15 cellular contexts compared by ENCODE assay signal in the genomic region with DNA sequence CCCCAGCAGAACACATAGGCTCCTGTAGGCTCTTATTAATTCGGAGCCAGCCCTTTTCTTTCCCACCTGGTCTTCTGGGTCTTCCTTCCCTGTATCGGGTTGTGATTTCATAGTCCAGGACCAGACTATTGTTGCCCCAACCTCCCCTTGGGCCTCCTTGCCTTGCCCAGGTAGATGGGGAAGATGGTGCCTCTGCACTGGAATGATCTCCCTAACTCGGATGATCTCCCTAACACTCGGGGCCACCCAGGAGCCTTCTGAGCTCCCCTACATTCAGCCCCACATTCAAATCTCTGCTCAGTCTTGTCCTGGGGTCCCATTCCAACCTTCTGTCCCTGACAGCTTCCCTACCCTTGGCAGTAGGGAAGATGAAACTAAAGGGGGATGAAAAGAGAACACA. TPM values are rescaled to one million over a fixed set of nuclear protein-coding genes. Genes with fewer than 3 reads are reported as not detected.
A peak's percentile ranks its signal among the peaks of the same experiment; 100 is the strongest.
DNase-seq lines count a peak whose midpoint lies in the region; ATAC-seq and TF ChIP-seq lines count a peak whose summit lies in the region.
"Had no signal": no experiment of that assay in that cellular context is flagged by ENCODE, and none has a peak within 500 bp of the region (broad histone marks: within the 10 kb centered on the region; RNA-seq: fewer than 3 reads in every experiment).

No MANE protein-coding gene starts in this region.

- TF ChIP-seq CTCF in Peyer's patch (IDR thresholded peaks at IDR 0.05) (no peak), sigmoid colon (IDR thresholded peaks at IDR 0.05) (no peak), progenitor cell of endocrine pancreas (IDR thresholded peaks at IDR 0.05; ENCODE audit: unreplicated experiment) (no peak), BE2C (IDR thresholded peaks at IDR 0.05; ENCODE audit: low read depth, low read length) (no peak)

- H3K4me3 ChIP-seq in Peyer's patch (no peak overlapping the region), sigmoid colon (no peak overlapping the region), BE2C (ENCODE audit: low read depth, low read length) (no peak overlapping the region)
- H3K4me3 ChIP-seq: right lobe of liver, thoracic aorta had no signal

- H3K36me3 Mint-ChIP-seq in T-helper 2 cell treated with Interferon-gamma antibody and Interleukin-4, amounts not matched to agents 5 μg/mL and 100 μg/mL, for 36 hours (ENCODE audit: low read depth): peaks cover 26% of the 10 kb centered on the region
- peaks cover 65% of the 10 kb centered on the region for H3K36me3 Mint-ChIP-seq in effector memory CD8-positive, alpha-beta T cell (ENCODE audit: insufficient read depth)
- H3K36me3 Mint-ChIP-seq in progenitor cell of endocrine pancreas (ENCODE audit: insufficient read depth): no peaks in the 10 kb centered on the region

- no peak for ATAC-seq in effector memory CD8-positive, alpha-beta T cell (replicated peaks)
- ATAC-seq: right lobe of liver had no signal

- no peak for TF ChIP-seq POLR2A in Peyer's patch (IDR thresholded peaks at IDR 0.05)
- no peak for TF ChIP-seq POLR2A in sigmoid colon (IDR thresholded peaks at IDR 0.05)

- H3K9me3 Mint-ChIP-seq in T-helper 2 cell treated with Interferon-gamma antibody and Interleukin-4, amounts not matched to agents 5 μg/mL and 100 μg/mL, for 36 hours: no peaks in the 10 kb centered on the region
- no peaks in the 10 kb centered on the region for H3K9me3 Mint-ChIP-seq in effector memory CD8-positive, alpha-beta T cell
- no peaks in the 10 kb centered on the region for H3K9me3 Mint-ChIP-seq in progenitor cell of endocrine pancreas (ENCODE audit: low read depth)

- TF ChIP-seq EP300 in sigmoid colon (IDR thresholded peaks at IDR 0.05): no peak

- H3K27ac ChIP-seq in Peyer's patch (peak overlapping the region in 1 of 4 donors; percentile 100), sigmoid colon (peak overlapping the region; percentile 93 to 100 (median 98))
- H3K27ac ChIP-seq: right lobe of liver had no signal

- peak overlapping the region; percentile 88 for H3K4me3 Mint-ChIP-seq in T-helper 2 cell treated with Interferon-gamma antibody and Interleukin-4, amounts not matched to agents 5 μg/mL and 100 μg/mL, for 36 hours
- H3K4me3 Mint-ChIP-seq in effector memory CD8-positive, alpha-beta T cell: peak overlapping the region; percentile 87 to 92
- no peak overlapping the region for H3K4me3 Mint-ChIP-seq in progenitor cell of endocrine pancreas (ENCODE audit: low read depth)

- no peaks in the 10 kb centered on the region for H3K27me3 ChIP-seq in Peyer's patch
- no peaks in the 10 kb centered on the region for H3K27me3 ChIP-seq in sigmoid colon
- no peaks in the 10 kb centered on the region for H3K27me3 ChIP-seq in BE2C
- H3K27me3 ChIP-seq: right lobe of liver had no signal

- H3K27ac Mint-ChIP-seq in T-helper 2 cell treated with Interferon-gamma antibody and Interleukin-4, amounts not matched to agents 5 μg/mL and 100 μg/mL, for 36 hours: peak overlapping the region; percentile 97
- peak overlapping the region; percentile 91 to 94 for H3K27ac Mint-ChIP-seq in effector memory CD8-positive, alpha-beta T cell
- H3K27ac Mint-ChIP-seq in progenitor cell of endocrine pancreas: no peak overlapping the region

- H3K4me1 Mint-ChIP-seq in T-helper 2 cell treated with Interferon-gamma antibody and Interleukin-4, amounts not matched to agents 5 μg/mL and 100 μg/mL, for 36 hours (ENCODE audit: low read depth): peaks cover 50% of the 10 kb centered on the region
- H3K4me1 Mint-ChIP-seq in effector memory CD8-positive, alpha-beta T cell (ENCODE audit: low read depth in 2 of 2): peaks cover 42 to 60% of the 10 kb centered on the region in 2 donors
- H3K4me1 Mint-ChIP-seq in progenitor cell of endocrine pancreas (ENCODE audit: low read depth): peaks cover 9% of the 10 kb centered on the region

- H3K27me3 Mint-ChIP-seq in T-helper 2 cell treated with Interferon-gamma antibody and Interleukin-4, amounts not matched to agents 5 μg/mL and 100 μg/mL, for 36 hours (ENCODE audit: low read depth): no peaks in the 10 kb centered on the region
- no peaks in the 10 kb centered on the region for H3K27me3 Mint-ChIP-seq in effector memory CD8-positive, alpha-beta T cell
- peaks cover 50% of the 10 kb centered on the region for H3K27me3 Mint-ChIP-seq in progenitor cell of endocrine pancreas

- WGBS in sigmoid colon, 2 donors: 96 to 97% methylated on average over 4 of the region's 4 CpGs

- H3K9me3 ChIP-seq in Peyer's patch (no peaks in the 10 kb centered on the region), sigmoid colon (no peaks in the 10 kb centered on the region), BE2C (no peaks in the 10 kb centered on the region)
- H3K9me3 ChIP-seq: right lobe of liver, thoracic aorta had no signal

- H3K4me1 ChIP-seq in Peyer's patch (peaks cover 15 to 61% (median 30%) of the 10 kb centered on the region in 4 donors), sigmoid colon (peaks cover 0 to 67% (median 58%) of the 10 kb centered on the region in 4 donors), BE2C (peaks cover 4% of the 10 kb centered on the region)

- DNase-seq in T-helper 2 cell treated with Interferon-gamma antibody and Interleukin-4, amounts not matched to agents 5 μg/mL and 100 μg/mL, for 36 hours (ENCODE audit: low spot score): peak; percentile 4
- DNase-seq in T-helper 2 cell (no peak), Peyer's patch (peak in 2 of 3 donors; percentile 14 to 22), sigmoid colon (peak; percentile 48), progenitor cell of endocrine pancreas (ENCODE audit: low spot score, unreplicated experiment) (no peak), BE2C (no peak), occipital lobe (lab: John Stamatoyannopoulos, UW) (no peak)
- DNase-seq in effector memory CD8-positive, alpha-beta T cell: no peak
- DNase-seq: 8988T, dermis blood vessel endothelial cell, NCI-H1105 treated with DMSO at 0.1 percent for 48 hours, NCI-H69, right lobe of liver, Right ventricle myocardium superior had no signal

- intact Hi-C loops in sigmoid colon (cut with DNase I): loop anchor here (5.0 to 10.0 kb wide), 3 partner anchors 198 to 266 kb away; a partner anchor contains a TSS

- peaks cover 0 to 5% (median 0%) of the 10 kb centered on the region in 3 donors for H3K36me3 ChIP-seq in Peyer's patch
- H3K36me3 ChIP-seq in sigmoid colon: peaks cover 0 to 5% (median 0%) of the 10 kb centered on the region in 4 donors
- no peaks in the 10 kb centered on the region for H3K36me3 ChIP-seq in BE2C
- H3K36me3 ChIP-seq: thoracic aorta had no signal

RNA-seq across cellular contexts. Expression of a gene that starts 2.7 kb away (rescaled TPM):
- 100 to 1,000 TPM in 3 of 4 donors, 10 to 100 TPM in 1; 92.7 to 152 (median 122) TPM for total RNA-seq in Peyer's patch
- total RNA-seq in sigmoid colon: 100 to 1,000 TPM in 1 of 4 donors, 10 to 100 TPM in 3; 15.3 to 124 (median 22.7) TPM
- polyA plus RNA-seq in sigmoid colon: 100 to 1,000 TPM in 1 of 3 donors, 10 to 100 TPM in 2; 37.2 to 169 (median 70.5) TPM
- total RNA-seq in progenitor cell of endocrine pancreas: 2.3 and 4.1 TPM in 2 replicates
- 22.5 TPM for polyA plus RNA-seq in BE2C (2012; ENCODE audit: insufficient read depth, insufficient read length, low read depth)
- 2.0 TPM for total RNA-seq in occipital lobe

RNA-seq across cellular contexts. Expression of a gene that starts 50.1 kb away (rescaled TPM):
- total RNA-seq in Peyer's patch (not detected), sigmoid colon (not detected), progenitor cell of endocrine pancreas (not detected in 2 replicates), occipital lobe (not detected)
- polyA plus RNA-seq in sigmoid colon: not detected
- polyA plus RNA-seq in BE2C (2012; ENCODE audit: insufficient read depth, insufficient read length, low read depth): 1.3 TPM
- total RNA-seq: dermis blood vessel endothelial cell, right lobe of liver, Right ventricle myocardium superior, thoracic aorta had no signal

Comparison
In these comparisons a context has a peak if more than half of its experiments do, and no peak if none do; other contexts are left out.
1. DNase-seq: peak in T-helper 2 cell treated with Interferon-gamma antibody and Interleukin-4, amounts not matched to agents 5 μg/mL and 100 μg/mL, for 36 hours (single experiment), Peyer's patch (2 of 3) and sigmoid colon (single experiment); none in T-helper 2 cell (0 of 5), effector memory CD8-positive, alpha-beta T cell (0 of 3), progenitor cell of endocrine pancreas (single experiment), BE2C (single experiment) and occipital lobe (single experiment).